Comparison of ENCODE assay signal across 10 cellular contexts in genomic region chr19:33225458-33225925, GRCh38. TPM values are rescaled to one million over a fixed set of nuclear protein-coding genes. Genes with fewer than 3 reads are reported as not detected.
A peak's percentile ranks its signal among the peaks of the same experiment; 100 is the strongest.
DNase-seq lines count a peak whose midpoint lies in the region; ATAC-seq and TF ChIP-seq lines count a peak whose summit lies in the region.
"Had no signal": no experiment of that assay in that cellular context is flagged by ENCODE, and none has a peak within 500 bp of the region (broad histone marks: within the 10 kb centered on the region; RNA-seq: fewer than 3 reads in every experiment).

Gene SLC7A10 (minus strand): TSS chr19:33225850. CDS start chr19:33225703, 147 bp downstream.

- no peak for TF ChIP-seq CTCF in CD8-positive, alpha-beta T cell (IDR thresholded peaks at IDR 0.05)
- no peak for TF ChIP-seq CTCF in parathyroid adenoma (IDR thresholded peaks at IDR 0.05)
- TF ChIP-seq CTCF in gastroesophageal sphincter (IDR thresholded peaks at IDR 0.05): no peak

- H3K27me3 ChIP-seq in CD8-positive, alpha-beta T cell (ENCODE audit: insufficient read depth, low read length): peaks cover 19% of the 10 kb centered on the region
- peaks cover 7% of the 10 kb centered on the region for H3K27me3 ChIP-seq in parathyroid adenoma (ENCODE audit: control insufficient read depth, insufficient read depth, low read length)
- peaks cover 99% of the 10 kb centered on the region for H3K27me3 ChIP-seq in gastroesophageal sphincter

- H3K4me3 ChIP-seq in CD8-positive, alpha-beta T cell (ENCODE audit: low read depth, low read length): peak within 1 kb of the TSS; percentile 35
- H3K4me3 ChIP-seq in parathyroid adenoma (ENCODE audit: low read depth, low read length) (no peak within 1 kb of the TSS), gastroesophageal sphincter (peak within 1 kb of the TSS in 1 of 2 donors; percentile 28)

- POLR2A ChIA-PET in CD8-positive, alpha-beta T cell (lab: Charles Lee): no interaction called here
- POLR2A ChIA-PET in T-cell (lab: Charles Lee): no interaction called here

- peaks cover 14% of the 10 kb centered on the region for H3K4me1 ChIP-seq in CD8-positive, alpha-beta T cell (ENCODE audit: insufficient read depth, low read length)
- H3K4me1 ChIP-seq in parathyroid adenoma (no peaks in the 10 kb centered on the region), gastroesophageal sphincter (peaks cover 0 to 23% (median 6%) of the 10 kb centered on the region in 3 donors)

- intact Hi-C loops in CD8-positive, alpha-beta T cell (cut with DNase I, micrococcal nuclease): no loop called here
- intact Hi-C loops in left ventricle myocardium superior (cut with micrococcal nuclease): no loop called here

- H3K27ac Mint-ChIP-seq in CD8-positive, alpha-beta T cell: no peak within 1 kb of the TSS
- H3K27ac Mint-ChIP-seq in T-cell: no peak within 1 kb of the TSS

- peak within 1 kb of the TSS; percentile 50 for H2AFZ ChIP-seq in parathyroid adenoma

- peaks cover 11% of the 10 kb centered on the region for H3K9me3 Mint-ChIP-seq in CD8-positive, alpha-beta T cell
- H3K9me3 Mint-ChIP-seq in T-cell: peaks cover 13 to 14% (median 14%) of the 10 kb centered on the region in 3 donors

- CTCF ChIA-PET in CD8-positive, alpha-beta T cell (lab: Charles Lee): no interaction called here
- CTCF ChIA-PET in T-cell (lab: Charles Lee): no interaction called here

- H3K9me3 ChIP-seq in CD8-positive, alpha-beta T cell (ENCODE audit: low read length): no peaks in the 10 kb centered on the region
- H3K9me3 ChIP-seq in parathyroid adenoma (ENCODE audit: control insufficient read depth, low read length) (no peaks in the 10 kb centered on the region), gastroesophageal sphincter (peaks cover 0 to 36% (median 0%) of the 10 kb centered on the region in 3 donors)

- no CpG with 5 or more reads among the region's 62 CpGs for WGBS in gastroesophageal sphincter (ENCODE audit: low coverage in 1 of 2), 2 donors

- no peak within 1 kb of the TSS for H3K9ac ChIP-seq in parathyroid adenoma

- peaks cover 12% of the 10 kb centered on the region for H3K4me1 Mint-ChIP-seq in CD8-positive, alpha-beta T cell (ENCODE audit: low read depth)
- peaks cover 10 to 14% (median 11%) of the 10 kb centered on the region in 3 donors for H3K4me1 Mint-ChIP-seq in T-cell

- H3K36me3 ChIP-seq in CD8-positive, alpha-beta T cell (ENCODE audit: insufficient read depth, low read length): no peaks in the 10 kb centered on the region
- H3K36me3 ChIP-seq in parathyroid adenoma (ENCODE audit: control insufficient read depth, insufficient read depth, low read length): no peaks in the 10 kb centered on the region
- H3K36me3 ChIP-seq in gastroesophageal sphincter: no peaks in the 10 kb centered on the region

- in situ Hi-C loops in G401 (cut with HindIII; ENCODE audit: low sequenced_read_pairs): no loop called here

- H3K27ac ChIP-seq in CD8-positive, alpha-beta T cell (ENCODE audit: low read depth, low read length): no peak within 1 kb of the TSS
- H3K27ac ChIP-seq in parathyroid adenoma (no peak within 1 kb of the TSS), gastroesophageal sphincter (no peak within 1 kb of the TSS)

- peak within 1 kb of the TSS; percentile 69 for H3K4me3 Mint-ChIP-seq in CD8-positive, alpha-beta T cell
- H3K4me3 Mint-ChIP-seq in T-cell: peak within 1 kb of the TSS; percentile 55 to 79 (median 65)

- peaks cover 53% of the 10 kb centered on the region for H3K27me3 Mint-ChIP-seq in CD8-positive, alpha-beta T cell (ENCODE audit: low read depth)
- peaks cover 56 to 74% of the 10 kb centered on the region in 2 donors for H3K27me3 Mint-ChIP-seq in T-cell

- no peak for TF ChIP-seq EP300 in gastroesophageal sphincter (IDR thresholded peaks at IDR 0.05)

- DNase-seq in CD8-positive, alpha-beta T cell: no peak
- no peak for DNase-seq in T-cell
- DNase-seq in left ventricle myocardium superior: no peak
- DNase-seq in stimulated activated CD8-positive, alpha-beta memory T cell treated with anti-CD3 and anti-CD28 coated beads, Interleukin-4, amount 100 ng/mL, for 48 hours: no peak
- DNase-seq in G401 (ENCODE audit: low spot score): no peak
- DNase-seq in ecto neural progenitor cell (ENCODE audit: low spot score): no peak
- DNase-seq: activated CD4-positive, alpha-beta T cell treated with anti-CD3 and anti-CD28 coated beads for 1 hour had no signal

- no peak for TF ChIP-seq POLR2A in gastroesophageal sphincter (IDR thresholded peaks at IDR 0.05)

- ATAC-seq in CD8-positive, alpha-beta T cell: no peak
- peak in 1 of 4 experiments; percentile 37 for ATAC-seq in T-cell (replicated peaks in 1 of 4)
- peak; percentile 22 for ATAC-seq in left ventricle myocardium superior
- no peak for ATAC-seq in gastroesophageal sphincter

- H3K36me3 Mint-ChIP-seq in CD8-positive, alpha-beta T cell: no peaks in the 10 kb centered on the region
- peaks cover 12% of the 10 kb centered on the region for H3K36me3 Mint-ChIP-seq in T-cell

- no peaks in the 10 kb centered on the region for H3K79me2 ChIP-seq in parathyroid adenoma

- peak within 1 kb of the TSS; percentile 30 for H3K4me2 ChIP-seq in parathyroid adenoma (ENCODE audit: low read length)

RNA-seq across cellular contexts. Expression of gene SLC7A10, which starts in this region (rescaled TPM):
- total RNA-seq in CD8-positive, alpha-beta T cell: not detected
- total RNA-seq in T-cell: not detected
- total RNA-seq in left ventricle myocardium superior: not detected
- total RNA-seq in gastroesophageal sphincter: not detected
- not detected in 2 replicates for total RNA-seq in G401 (2014; rRNA removed; shearing (Covaris generic))
- total RNA-seq: NCI-H460 had no signal

Comparison
In these comparisons a context has a peak if more than half of its experiments do, and no peak if none do; other contexts are left out.
1. Peak in ATAC-seq in left ventricle myocardium superior; RNA of the gene not detected or under 1 TPM.